Comparison of ENCODE assay signal across 14 cellular contexts in genomic region chr12:49552425-49552824, GRCh38.
"Had no signal": no experiment of that assay in that cellular context is flagged by ENCODE, and none has a peak within 500 bp of the region (broad histone marks: within the 10 kb centered on the region; RNA-seq: fewer than 3 reads in every experiment).

No MANE protein-coding gene starts in this region.

- DNase-seq: activated B cell treated with CpG ODN at 0.5 μM for 24 hours; activated CD4-positive, alpha-beta T cell treated with anti-CD3 and anti-CD28 coated beads, Interleukin-2, amount 10 ng/mL, durations not matched to agents 24 days and 14 days; activated CD8-positive, alpha-beta memory T cell treated with anti-CD3 and anti-CD28 coated beads, Interleukin-2, amount 50 U/mL, for 4 hours; activated CD8-positive, alpha-beta T cell treated with anti-CD3 and anti-CD28 coated beads, Interleukin-2, amount 10 ng/mL, durations not matched to agents 7 days and 5 days; activated T-cell treated with anti-CD3 and anti-CD28 coated beads, Interleukin-2, amount 50 U/mL, for 48 hours; amniotic stem cell; effector memory CD8-positive, alpha-beta T cell; foreskin keratinocyte; left cardiac atrium; lower lobe of right lung; nephron progenitor cell had no signal

- H3K4me3 ChIP-seq: lower lobe of right lung, tibial artery had no signal

- H3K9me3 ChIP-seq: lower lobe of right lung, tibial artery had no signal

- H3K27ac ChIP-seq: foreskin keratinocyte, lower lobe of right lung had no signal

- ATAC-seq: activated CD8-positive, alpha-beta T cell treated with anti-CD3 and anti-CD28 coated beads, Interleukin-2, amount 10 ng/mL, durations not matched to agents 7 days and 5 days; activated naive CD4-positive, alpha-beta T cell treated with anti-CD3 and anti-CD28 coated beads, Interleukin-2, amount 50 U/mL, for 72 hours; effector memory CD8-positive, alpha-beta T cell; foreskin keratinocyte; stimulated activated effector memory CD8-positive, alpha-beta T cell treated with anti-CD3 and anti-CD28 coated beads, Interleukin-12 subunit alpha, Interleukin-12 subunit beta, amount 100 ng/mL, for 72 hours had no signal
